15 cellular contexts compared by ENCODE assay signal in genomic region chr2:183614797-183615429, GRCh38.
DNase-seq lines count a peak whose midpoint lies in the region; ATAC-seq, FAIRE-seq and TF ChIP-seq lines count a peak whose summit lies in the region.
"Had no signal": no experiment of that assay in that cellular context is flagged by ENCODE, and none has a peak within 500 bp of the region (broad histone marks: within the 10 kb centered on the region; RNA-seq: fewer than 3 reads in every experiment).

No MANE protein-coding gene starts in this region.

- ATAC-seq in GM21619 (IDR thresholded peaks at IDR 0.05; ENCODE audit: unreplicated experiment): no peak
- ATAC-seq: activated naive CD8-positive, alpha-beta T cell treated with anti-CD3 and anti-CD28 coated beads, Interleukin-2, amount 50 U/mL, for 24 hours; left colon had no signal

- H3K9ac ChIP-seq in keratinocyte (ENCODE audit: control insufficient read depth, extremely low read depth, insufficient read depth, low read length): no peak overlapping the region

- H3K4me1 ChIP-seq in keratinocyte (ENCODE audit: control insufficient read depth, extremely low read depth, insufficient read depth, low read length) (no peaks in the 10 kb centered on the region), testis (peaks cover 21% of the 10 kb centered on the region)
- H3K4me1 ChIP-seq: upper lobe of left lung had no signal

- no peaks in the 10 kb centered on the region for H3K27me3 Mint-ChIP-seq in activated T-helper 2 cell treated with anti-CD3 and anti-CD28 coated beads, Interferon-gamma antibody, Interleukin-2, Interleukin-4, amounts not matched to agents 10 μg/mL and 5 μg/mL and 100 μg/mL, durations not matched to agents 14 hours and 24 hours and 36 hours (ENCODE audit: low read depth)
- H3K27me3 Mint-ChIP-seq: activated naive CD8-positive, alpha-beta T cell treated with anti-CD3 and anti-CD28 coated beads, Interleukin-2, amount 50 U/mL, for 24 hours had no signal

- H3K36me3 ChIP-seq in keratinocyte (ENCODE audit: control insufficient read depth in 2 of 2, extremely low read depth in 1 of 2, insufficient read depth in 2 of 2, low read length in 2 of 2): no peaks in the 10 kb centered on the region
- no peaks in the 10 kb centered on the region for H3K36me3 ChIP-seq in testis (ENCODE audit: low read depth, missing control alignments)
- H3K36me3 ChIP-seq: upper lobe of left lung had no signal

- no peak overlapping the region for H2AFZ ChIP-seq in keratinocyte (ENCODE audit: control insufficient read depth, low read length)

- intact Hi-C loops in testis (cut with DNase I; ENCODE audit: low total_unique reads): no loop called here
- intact Hi-C loops in activated T-helper 2 cell treated with anti-CD3 and anti-CD28 coated beads, Interferon-gamma antibody, Interleukin-2, Interleukin-4, amounts not matched to agents 10 μg/mL and 5 μg/mL and 100 μg/mL, durations not matched to agents 14 hours and 24 hours and 36 hours (cut with micrococcal nuclease): no loop called here

- WGBS in testis, 2 donors: 23 to 26% methylated on average over 5 of the region's 5 CpGs

- FAIRE-seq in keratinocyte (lab: Jason Lieb, UNC): peak; percentile 26
- FAIRE-seq: HTR-8/SVneo had no signal

- H3K27ac ChIP-seq in keratinocyte (ENCODE audit: control insufficient read depth, insufficient read depth, low read length): no peak overlapping the region
- peak overlapping the region; percentile 47 to 62 for H3K27ac ChIP-seq in testis
- H3K27ac ChIP-seq: upper lobe of left lung had no signal

- no peak for TF ChIP-seq POLR2A in testis (IDR thresholded peaks at IDR 0.05)

- no peaks in the 10 kb centered on the region for H4K20me1 ChIP-seq in keratinocyte (ENCODE audit: control insufficient read depth, extremely low read depth, insufficient read depth, low read length)

- no peaks in the 10 kb centered on the region for H3K4me1 Mint-ChIP-seq in activated T-helper 2 cell treated with anti-CD3 and anti-CD28 coated beads, Interferon-gamma antibody, Interleukin-2, Interleukin-4, amounts not matched to agents 10 μg/mL and 5 μg/mL and 100 μg/mL, durations not matched to agents 14 hours and 24 hours and 36 hours (ENCODE audit: low read depth)
- H3K4me1 Mint-ChIP-seq: activated naive CD8-positive, alpha-beta T cell treated with anti-CD3 and anti-CD28 coated beads, Interleukin-2, amount 50 U/mL, for 24 hours had no signal

- DNase-seq in NCI-H2107 treated with DMSO at 0.1 percent for 48 hours (lab: John Stamatoyannopoulos, UW; ENCODE audit: unreplicated experiment): peak; percentile 3
- DNase-seq in NCI-H2107 (lab: John Stamatoyannopoulos, UW): no peak
- peak; percentile 13 for DNase-seq in choroid plexus epithelial cell (ENCODE audit: low read depth)
- DNase-seq in keratinocyte (ENCODE audit: low read depth, low spot score): no peak
- peak; percentile 82 for DNase-seq in testis
- DNase-seq in activated T-helper 2 cell treated with anti-CD3 and anti-CD28 coated beads, Interferon-gamma antibody, Interleukin-2, Interleukin-4, amounts not matched to agents 10 μg/mL and 5 μg/mL and 100 μg/mL, durations not matched to agents 14 hours and 24 hours and 36 hours (ENCODE audit: low spot score): no peak
- DNase-seq in amniotic stem cell (lab: John Stamatoyannopoulos, UW): no peak
- DNase-seq: activated CD4-positive, CD25-positive, alpha-beta regulatory T cell; activated CD8-positive, alpha-beta memory T cell treated with anti-CD3 and anti-CD28 coated beads, Interleukin-2, amount 50 U/mL, for 4 hours; activated naive CD8-positive, alpha-beta T cell treated with anti-CD3 and anti-CD28 coated beads, Interleukin-2, amount 50 U/mL, for 24 hours; H9; left colon; upper lobe of left lung had no signal

- H3K27me3 ChIP-seq in keratinocyte (ENCODE audit: control insufficient read depth, extremely low read depth, insufficient read depth, low read length) (no peaks in the 10 kb centered on the region), testis (no peaks in the 10 kb centered on the region)
- H3K27me3 ChIP-seq: upper lobe of left lung had no signal

- TF ChIP-seq CTCF in choroid plexus epithelial cell (conservative IDR thresholded peaks at IDR 0.05; ENCODE audit: low read depth, low read length): no peak
- TF ChIP-seq CTCF in keratinocyte (optimal IDR thresholded peaks at IDR 0.05 in 1 of 3, IDR thresholded peaks at IDR 0.05 in 1 of 3, conservative IDR thresholded peaks at IDR 0.05 in 1 of 3; ENCODE audit: extremely low read depth in 1 of 3, insufficient read depth in 2 of 3, low read length in 3 of 3): no peak
- TF ChIP-seq CTCF in testis (IDR thresholded peaks at IDR 0.05): no peak

- no peak overlapping the region for H3K4me3 Mint-ChIP-seq in activated T-helper 2 cell treated with anti-CD3 and anti-CD28 coated beads, Interferon-gamma antibody, Interleukin-2, Interleukin-4, amounts not matched to agents 10 μg/mL and 5 μg/mL and 100 μg/mL, durations not matched to agents 14 hours and 24 hours and 36 hours (ENCODE audit: low read depth)
- H3K4me3 Mint-ChIP-seq: activated naive CD8-positive, alpha-beta T cell treated with anti-CD3 and anti-CD28 coated beads, Interleukin-2, amount 50 U/mL, for 24 hours; H9 had no signal

- H3K9me1 ChIP-seq in keratinocyte (ENCODE audit: control insufficient read depth, extremely low read depth, insufficient read depth, low read length): no peaks in the 10 kb centered on the region

- peaks cover 13% of the 10 kb centered on the region for H3K9me3 Mint-ChIP-seq in activated T-helper 2 cell treated with anti-CD3 and anti-CD28 coated beads, Interferon-gamma antibody, Interleukin-2, Interleukin-4, amounts not matched to agents 10 μg/mL and 5 μg/mL and 100 μg/mL, durations not matched to agents 14 hours and 24 hours and 36 hours

- no peaks in the 10 kb centered on the region for H3K36me3 Mint-ChIP-seq in activated T-helper 2 cell treated with anti-CD3 and anti-CD28 coated beads, Interferon-gamma antibody, Interleukin-2, Interleukin-4, amounts not matched to agents 10 μg/mL and 5 μg/mL and 100 μg/mL, durations not matched to agents 14 hours and 24 hours and 36 hours (ENCODE audit: low read depth)

- no peak overlapping the region for H3K27ac Mint-ChIP-seq in activated T-helper 2 cell treated with anti-CD3 and anti-CD28 coated beads, Interferon-gamma antibody, Interleukin-2, Interleukin-4, amounts not matched to agents 10 μg/mL and 5 μg/mL and 100 μg/mL, durations not matched to agents 14 hours and 24 hours and 36 hours
- H3K27ac Mint-ChIP-seq: activated naive CD8-positive, alpha-beta T cell treated with anti-CD3 and anti-CD28 coated beads, Interleukin-2, amount 50 U/mL, for 24 hours; H9 had no signal

- H3K4me3 ChIP-seq in choroid plexus epithelial cell (ENCODE audit: low read depth, low read length): no peak overlapping the region
- no peak overlapping the region for H3K4me3 ChIP-seq in keratinocyte (ENCODE audit: control insufficient read depth in 2 of 3, extremely low read depth in 1 of 3, insufficient read depth in 2 of 3, low read depth in 1 of 3, low read length in 3 of 3)
- no peak overlapping the region for H3K4me3 ChIP-seq in testis
- H3K4me3 ChIP-seq: upper lobe of left lung had no signal

- H3K4me2 ChIP-seq in keratinocyte (ENCODE audit: control insufficient read depth, extremely low read depth, insufficient read depth, low read depth, low read length): no peak overlapping the region

- dilution Hi-C loops in keratinocyte (cut with MboI; ENCODE audit: extremely low pct_ligation_motif_present, low sequenced_read_pairs): no loop called here

- H3K9me3 ChIP-seq in keratinocyte (ENCODE audit: control insufficient read depth, low read depth, low read length) (no peaks in the 10 kb centered on the region), testis (no peaks in the 10 kb centered on the region)

- H3K79me2 ChIP-seq in keratinocyte (ENCODE audit: control insufficient read depth, insufficient read depth, low read length): no peaks in the 10 kb centered on the region

Comparison
In these comparisons a context has a peak if more than half of its experiments do, and no peak if none do; other contexts are left out.
1. DNase-seq: peak in NCI-H2107 treated with DMSO at 0.1 percent for 48 hours (single experiment), choroid plexus epithelial cell (single experiment) and testis (single experiment); none in NCI-H2107 (single experiment), keratinocyte (single experiment), activated T-helper 2 cell treated with anti-CD3 and anti-CD28 coated beads, Interferon-gamma antibody, Interleukin-2, Interleukin-4, amounts not matched to agents 10 μg/mL and 5 μg/mL and 100 μg/mL, durations not matched to agents 14 hours and 24 hours and 36 hours (single experiment) and amniotic stem cell (single experiment).